9 cellular contexts compared by ENCODE assay signal in the genomic region with DNA sequence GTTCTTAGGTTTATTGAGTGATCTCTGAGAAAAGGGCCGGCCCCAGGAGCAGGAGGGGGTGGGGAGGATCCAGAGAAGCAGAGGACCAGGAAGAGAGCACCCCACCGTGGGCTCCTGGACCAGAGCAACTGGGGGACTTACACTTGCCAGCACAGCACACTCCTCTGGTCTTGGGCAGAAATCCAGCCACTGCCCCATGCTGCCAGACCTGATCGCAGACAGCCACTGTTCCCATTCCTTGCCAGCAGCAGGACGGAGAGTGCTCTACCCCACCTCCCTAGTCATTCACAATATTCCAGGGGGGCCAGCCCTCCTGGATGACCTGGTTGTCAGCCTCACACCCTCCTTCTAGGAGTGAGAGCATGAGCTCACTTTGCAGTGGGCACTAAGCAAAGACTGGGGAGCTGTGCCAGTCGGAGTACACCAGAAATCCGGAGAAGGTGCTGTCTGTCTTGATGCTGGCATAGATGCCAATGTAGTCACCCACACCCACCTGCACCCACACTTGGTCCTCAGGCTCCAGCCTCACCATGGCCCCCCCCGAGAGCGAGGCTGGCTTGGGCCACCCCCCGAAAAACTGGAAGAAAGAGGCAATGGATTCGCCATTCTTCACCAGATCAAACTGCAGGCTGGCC. TPM values are rescaled to one million over a fixed set of nuclear protein-coding genes. Genes with fewer than 3 reads are reported as not detected.
DNase-seq lines count a peak whose midpoint lies in the region; ATAC-seq, FAIRE-seq and TF ChIP-seq lines count a peak whose summit lies in the region.
"Had no signal": no experiment of that assay in that cellular context is flagged by ENCODE, and none has a peak within 500 bp of the region (broad histone marks: within the 10 kb centered on the region; RNA-seq: fewer than 3 reads in every experiment).

No MANE protein-coding gene starts in this region.

- peak overlapping the region; percentile 34 to 69 (median 43); a peak in 7 of 8 replicates for H3K4me3 ChIP-seq in H1 (ENCODE audit: extremely low read depth in 1 of 4, insufficient read depth in 2 of 4, low read depth in 3 of 4, low read length in 4 of 4)
- peak overlapping the region; percentile 22 to 38 for H3K4me3 ChIP-seq in muscle layer of colon (ENCODE audit: low read depth in 1 of 2, low read length in 2 of 2)
- peak overlapping the region; percentile 53 for H3K4me3 ChIP-seq in urinary bladder (ENCODE audit: low read depth, low read length)

- H3K79me1 ChIP-seq in H1 (ENCODE audit: low read depth, low read length) = peaks cover 12% of the 10 kb centered on the region

- 0 out of 2 replicates have a peak overlapping the region, but pooled peaks have one; percentile 61 for H2BK20ac ChIP-seq in H1 (ENCODE audit: low read length)

- TF ChIP-seq POLR2A in H1 (IDR thresholded peaks at IDR 0.05; ENCODE audit: control extremely low read depth in 1 of 2, low read depth in 2 of 2, low read length in 2 of 2) = no peak

- no peak overlapping the region for H3K27ac Mint-ChIP-seq in activated naive CD8-positive, alpha-beta T cell treated with anti-CD3 and anti-CD28 coated beads, Interleukin-2, amount 10 ng/mL, durations not matched to agents 7 days and 5 days
- no peak overlapping the region for H3K27ac Mint-ChIP-seq in activated naive CD8-positive, alpha-beta T cell treated with anti-CD3 and anti-CD28 coated beads for 36 hours
- H3K27ac Mint-ChIP-seq: activated T-helper 1 cell treated with anti-CD3 and anti-CD28 coated beads, Interleukin-12 subunit alpha, Interleukin-12 subunit beta, Interleukin-2, Interleukin-4 antibody, amounts not matched to agents 30 ng/mL and 10 ng/mL and 1 ng/mL, durations not matched to agents 14 hours and 24 hours and 36 hours had no signal

- WGBS in H1 (ENCODE audit: extremely low coverage in 1 of 2, insufficient coverage in 1 of 2, insufficient read length in 1 of 2, insufficient replicate concordance in 2 of 2, low coverage in 1 of 2, low lambda C conversion rate in 2 of 2, missing lambda C conversion rate in 1 of 2), 2 experiments = 41% methylated on average over 9 of the region's 10 CpGs; no CpG with 5 or more reads in 1 of the 2 experiments
- WGBS in urinary bladder = 34% methylated on average over 10 of the region's 10 CpGs

- H3K36me3 ChIP-seq in H1 (ENCODE audit: control insufficient read depth in 2 of 4, insufficient read depth in 4 of 4, low read length in 3 of 4) (peaks cover 0 to 6% (median 2%) of the 10 kb centered on the region in 4 experiments; a peak in 1 of 8 replicates), muscle layer of colon (ENCODE audit: insufficient read depth, low read length) (peaks cover 8% of the 10 kb centered on the region), urinary bladder (ENCODE audit: insufficient read depth) (no peaks in the 10 kb centered on the region)

- H2AFZ ChIP-seq in H1 (ENCODE audit: low read length) = no peak overlapping the region

- H3K9me3 ChIP-seq in H1 (ENCODE audit: insufficient read depth in 2 of 2, low read depth in 1 of 2, low read length in 1 of 2) (no peaks in the 10 kb centered on the region), muscle layer of colon (ENCODE audit: low read length) (no peaks in the 10 kb centered on the region)

- peak overlapping the region; percentile 94; the same call in 1 of the 2 replicates for H2AK5ac ChIP-seq in H1 (ENCODE audit: low read depth, low read length)

- no peak overlapping the region for H2BK120ac ChIP-seq in H1 (replicated peaks; ENCODE audit: low read depth, low read length)

- no peak overlapping the region for H3K9ac ChIP-seq in H1 (replicated peaks in 1 of 4; ENCODE audit: extremely low read depth in 1 of 4, low read depth in 3 of 4, low read length in 3 of 4)
- no peak overlapping the region for H3K9ac ChIP-seq in muscle layer of colon (ENCODE audit: low read length)

- no peak for TF ChIP-seq EP300 in H1 (IDR thresholded peaks at IDR 0.05; ENCODE audit: borderline replicate concordance in 1 of 2, low read depth in 2 of 2, low read length in 2 of 2)

- DNase-seq in activated naive CD8-positive, alpha-beta T cell treated with anti-CD3 and anti-CD28 coated beads, Interleukin-2, amount 10 ng/mL, durations not matched to agents 7 days and 5 days = no peak
- no peak for DNase-seq in activated naive CD8-positive, alpha-beta T cell treated with anti-CD3 and anti-CD28 coated beads for 36 hours
- DNase-seq in H1 (ENCODE audit: low read depth in 1 of 2, low spot score in 2 of 2) = peak in 1 of 2 experiments; percentile 59
- DNase-seq in NCI-H1417 treated with DMSO at 0.1 percent for 48 hours (lab: John Stamatoyannopoulos, UW) = no peak
- DNase-seq in NCI-H1417 (lab: John Stamatoyannopoulos, UW) = no peak
- no peak for DNase-seq in NCI-H1694 (lab: John Stamatoyannopoulos, UW)

- peaks cover 12 to 42% (median 33%) of the 10 kb centered on the region in 4 experiments for H3K27me3 ChIP-seq in H1 (replicated peaks in 1 of 4; ENCODE audit: control insufficient read depth in 3 of 4, extremely low read depth in 1 of 4, insufficient read depth in 3 of 4, low read length in 3 of 4)
- peaks cover 0 to 11% of the 10 kb centered on the region in 2 donors for H3K27me3 ChIP-seq in muscle layer of colon (ENCODE audit: control insufficient read depth in 1 of 2, insufficient read depth in 2 of 2, low read length in 2 of 2)

- peak overlapping the region; percentile 45 for H3K4me3 Mint-ChIP-seq in activated naive CD8-positive, alpha-beta T cell treated with anti-CD3 and anti-CD28 coated beads, Interleukin-2, amount 10 ng/mL, durations not matched to agents 7 days and 5 days
- H3K4me3 Mint-ChIP-seq in activated naive CD8-positive, alpha-beta T cell treated with anti-CD3 and anti-CD28 coated beads for 36 hours = no peak overlapping the region

- peaks cover 5 to 26% of the 10 kb centered on the region in 2 experiments; a peak in 3 of 4 replicates for H3K79me2 ChIP-seq in H1 (ENCODE audit: control insufficient read depth in 1 of 2, insufficient read depth in 2 of 2, low read length in 2 of 2)

- peak overlapping the region; percentile 61; the same call in 1 of the 2 replicates for H2BK15ac ChIP-seq in H1 (ENCODE audit: low read length)

- peaks cover 9% of the 10 kb centered on the region for H3K36me3 Mint-ChIP-seq in activated naive CD8-positive, alpha-beta T cell treated with anti-CD3 and anti-CD28 coated beads, Interleukin-2, amount 10 ng/mL, durations not matched to agents 7 days and 5 days
- peaks cover 12% of the 10 kb centered on the region for H3K36me3 Mint-ChIP-seq in activated naive CD8-positive, alpha-beta T cell treated with anti-CD3 and anti-CD28 coated beads for 36 hours

- ATAC-seq in activated naive CD8-positive, alpha-beta T cell treated with anti-CD3 and anti-CD28 coated beads, Interleukin-2, amount 10 ng/mL, durations not matched to agents 7 days and 5 days (ENCODE audit: low read depth) = no peak

- peaks cover 20% of the 10 kb centered on the region; the same call in 1 of the 2 replicates for H3K23me2 ChIP-seq in H1 (ENCODE audit: low read depth, low read length)

- CTCF ChIA-PET in H1 (lab: Charles Lee; ENCODE audit: partially characterized antibody) = interaction anchor here (0.5 to 20.0 kb wide), 24 partner anchors 11 to 356 kb away, joined by 3 to 463 read pairs (median 6); partner anchors contain the start of genes MCAM, NLRX1 and USP2

- H3K18ac ChIP-seq in H1 (ENCODE audit: extremely low read depth, low read length) = peak overlapping the region; percentile 83

- peak overlapping the region; percentile 56 to 76 for H3K4me2 ChIP-seq in H1 (ENCODE audit: insufficient read depth in 1 of 2, low read depth in 2 of 2, low read length in 2 of 2)

- peak overlapping the region; percentile 46 for H4K91ac ChIP-seq in H1 (replicated peaks; ENCODE audit: insufficient read length, low read length)

- peaks cover 3 to 16% of the 10 kb centered on the region in 2 experiments for H4K20me1 ChIP-seq in H1 (replicated peaks in 1 of 2; ENCODE audit: control insufficient read depth in 1 of 2, insufficient read depth in 2 of 2, low read length in 2 of 2)

- TF ChIP-seq RAD21 in H1 (IDR thresholded peaks at IDR 0.05 in 1 of 2, conservative IDR thresholded peaks at IDR 0.05 in 1 of 2; ENCODE audit: low read depth in 2 of 2, low read length in 2 of 2) = no peak

- no peak overlapping the region for H3K56ac ChIP-seq in H1 (replicated peaks; ENCODE audit: insufficient read length, low read depth, low read length)

- no peak for TF ChIP-seq CTCF in H1 (IDR thresholded peaks at IDR 0.05; ENCODE audit: control extremely low read depth in 1 of 3, insufficient read depth in 1 of 3, low read depth in 1 of 3, low read length in 3 of 3)

- H3K4ac ChIP-seq in H1 (replicated peaks; ENCODE audit: insufficient read length, low read depth, low read length) = peak overlapping the region; percentile 73

- H3K14ac ChIP-seq in H1 (ENCODE audit: insufficient read length) = no peak overlapping the region

- H4K5ac ChIP-seq in H1 (ENCODE audit: insufficient read length, low read depth, low read length) = no peak overlapping the region

- H2BK12ac ChIP-seq in H1 (ENCODE audit: low read depth, low read length) = peak overlapping the region; percentile 75; the same call in 1 of the 2 replicates

- H3K23ac ChIP-seq in H1 (ENCODE audit: insufficient read length) = no peak overlapping the region

- no peak for FAIRE-seq in H1 (lab: Jason Lieb, UNC)

- no peak overlapping the region for H4K8ac ChIP-seq in H1 (ENCODE audit: extremely low read depth, insufficient read depth, low read length)

- no peak overlapping the region for H2BK5ac ChIP-seq in H1 (ENCODE audit: low read depth, low read length)

- POLR2A ChIA-PET in activated naive CD8-positive, alpha-beta T cell treated with anti-CD3 and anti-CD28 coated beads, Interleukin-2, amount 10 ng/mL, durations not matched to agents 7 days and 5 days (lab: Charles Lee) = interaction anchor here (0.5 to 1.9 kb wide), 6 partner anchors 11 to 244 kb away, joined by 3 to 8 read pairs (median 4); a partner anchor contains a TSS
- POLR2A ChIA-PET in H1 (lab: Charles Lee; ENCODE audit: partially characterized antibody) = interaction anchor here (0.5 to 3.4 kb wide), 9 partner anchors 12 to 244 kb away, joined by 3 to 19 read pairs (median 3); partner anchors contain the start of gene DPAGT1

- H3K27me3 Mint-ChIP-seq in activated naive CD8-positive, alpha-beta T cell treated with anti-CD3 and anti-CD28 coated beads, Interleukin-2, amount 10 ng/mL, durations not matched to agents 7 days and 5 days = peaks cover 31% of the 10 kb centered on the region
- peaks cover 37% of the 10 kb centered on the region for H3K27me3 Mint-ChIP-seq in activated naive CD8-positive, alpha-beta T cell treated with anti-CD3 and anti-CD28 coated beads for 36 hours

- H3K4me1 ChIP-seq in H1 (replicated peaks in 1 of 4; ENCODE audit: control insufficient read depth in 3 of 4, insufficient read depth in 4 of 4, low read length in 3 of 4) (peaks cover 5 to 38% (median 28%) of the 10 kb centered on the region in 4 experiments), muscle layer of colon (ENCODE audit: insufficient read depth, low read length) (peaks cover 41% of the 10 kb centered on the region), urinary bladder (ENCODE audit: insufficient read depth) (peaks cover 4% of the 10 kb centered on the region)

- H3K4me1 Mint-ChIP-seq in activated naive CD8-positive, alpha-beta T cell treated with anti-CD3 and anti-CD28 coated beads, Interleukin-2, amount 10 ng/mL, durations not matched to agents 7 days and 5 days = peaks cover 21% of the 10 kb centered on the region
- peaks cover 28% of the 10 kb centered on the region for H3K4me1 Mint-ChIP-seq in activated naive CD8-positive, alpha-beta T cell treated with anti-CD3 and anti-CD28 coated beads for 36 hours

- H3K9me3 Mint-ChIP-seq in activated naive CD8-positive, alpha-beta T cell treated with anti-CD3 and anti-CD28 coated beads, Interleukin-2, amount 10 ng/mL, durations not matched to agents 7 days and 5 days = no peaks in the 10 kb centered on the region
- H3K9me3 Mint-ChIP-seq in activated naive CD8-positive, alpha-beta T cell treated with anti-CD3 and anti-CD28 coated beads for 36 hours = no peaks in the 10 kb centered on the region
- H3K9me3 Mint-ChIP-seq: activated T-helper 1 cell treated with anti-CD3 and anti-CD28 coated beads, Interleukin-12 subunit alpha, Interleukin-12 subunit beta, Interleukin-2, Interleukin-4 antibody, amounts not matched to agents 30 ng/mL and 10 ng/mL and 1 ng/mL, durations not matched to agents 14 hours and 24 hours and 36 hours had no signal

- H3K27ac ChIP-seq in H1 (ENCODE audit: low read depth, low read length) (no peak overlapping the region), muscle layer of colon (ENCODE audit: low read depth, low read length) (peak overlapping the region; percentile 16), urinary bladder (ENCODE audit: low read depth) (no peak overlapping the region)

RNA-seq across cellular contexts. Expression of gene C1QTNF5, which starts 1.6 kb away (rescaled TPM):
- total RNA-seq in activated naive CD8-positive, alpha-beta T cell treated with anti-CD3 and anti-CD28 coated beads, Interleukin-2, amount 10 ng/mL, durations not matched to agents 7 days and 5 days = not detected
- total RNA-seq in activated naive CD8-positive, alpha-beta T cell treated with anti-CD3 and anti-CD28 coated beads for 36 hours = not detected
- total RNA-seq in H1 (2021; fragmentation: NEBNext Ultra II Directional; extraction: Animal tissue kit (Norgen Biotek cat#: 25700)) = 1.5 and 2.2 TPM in 2 replicates
- polyA plus RNA-seq in H1 (2011; rRNA removed) = 2.7 and 3.4 TPM in 2 replicates
- polyA plus RNA-seq in H1 (2011; cell fraction: cytosol; rRNA removed) = 3.0 TPM
- 3.0 TPM for polyA plus RNA-seq in H1 (2011; cell fraction: nucleus; rRNA removed)
- 1.1 to 2.5 TPM (median 1.7 TPM) in 4 replicates for polyA plus RNA-seq in H1 (2012, experiment 1 of 2)
- polyA plus RNA-seq in H1 (2012, experiment 2 of 2) = 2.3 TPM
- polyA plus RNA-seq in H1 (2013, experiment 1 of 2) = 1.3 TPM
- 1.5 TPM for polyA plus RNA-seq in H1 (2013, experiment 2 of 2)
- polyA minus RNA-seq in H1 (2011; rRNA and poly(A)+ RNA removed) = 0.73 and 0.76 TPM in 2 replicates
- polyA minus RNA-seq in H1 (2011; cell fraction: cytosol; rRNA and poly(A)+ RNA removed) = 1.5 TPM
- polyA minus RNA-seq in H1 (2011; cell fraction: nucleus; rRNA and poly(A)+ RNA removed) = 2.2 TPM
- 17.4 TPM for total RNA-seq in urinary bladder
- polyA plus RNA-seq in urinary bladder = 46.7 TPM
- total RNA-seq: activated T-helper 1 cell treated with anti-CD3 and anti-CD28 coated beads, Interleukin-12 subunit alpha, Interleukin-12 subunit beta, Interleukin-2, Interleukin-4 antibody, amounts not matched to agents 30 ng/mL and 10 ng/mL and 1 ng/mL, durations not matched to agents 14 hours and 24 hours and 36 hours had no signal

RNA-seq across cellular contexts. Expression of gene RNF26, which starts 4.7 kb away (rescaled TPM):
- 10 to 100 TPM; 32.2 to 32.9 TPM for total RNA-seq in activated naive CD8-positive, alpha-beta T cell treated with anti-CD3 and anti-CD28 coated beads, Interleukin-2, amount 10 ng/mL, durations not matched to agents 7 days and 5 days
- total RNA-seq in activated naive CD8-positive, alpha-beta T cell treated with anti-CD3 and anti-CD28 coated beads for 36 hours = 10 to 100 TPM; 31.8 to 33.0 TPM
- 82.7 and 86.6 TPM in 2 replicates for total RNA-seq in H1 (2021; fragmentation: NEBNext Ultra II Directional; extraction: Animal tissue kit (Norgen Biotek cat#: 25700))
- polyA plus RNA-seq in H1 (2011; rRNA removed) (84.0 and 126 TPM in 2 replicates), urinary bladder (33.3 TPM)
- 70.2 TPM for polyA plus RNA-seq in H1 (2011; cell fraction: cytosol; rRNA removed)
- 78.5 TPM for polyA plus RNA-seq in H1 (2011; cell fraction: nucleus; rRNA removed)
- 62.6 to 82.3 TPM (median 76.8 TPM) in 4 replicates for polyA plus RNA-seq in H1 (2012, experiment 1 of 2)
- 108 TPM for polyA plus RNA-seq in H1 (2012, experiment 2 of 2)
- polyA plus RNA-seq in H1 (2013, experiment 1 of 2) = 78.7 TPM
- 85.7 TPM for polyA plus RNA-seq in H1 (2013, experiment 2 of 2)
- polyA minus RNA-seq in H1 (2011; rRNA and poly(A)+ RNA removed) = 91.8 and 114 TPM in 2 replicates
- 73.1 TPM for polyA minus RNA-seq in H1 (2011; cell fraction: cytosol; rRNA and poly(A)+ RNA removed)
- polyA minus RNA-seq in H1 (2011; cell fraction: nucleus; rRNA and poly(A)+ RNA removed) = 59.0 TPM
- 4.7 TPM for total RNA-seq in urinary bladder

RNA-seq across cellular contexts. Expression of gene MFRP, which starts 7.4 kb away (rescaled TPM):
- total RNA-seq in activated naive CD8-positive, alpha-beta T cell treated with anti-CD3 and anti-CD28 coated beads, Interleukin-2, amount 10 ng/mL, durations not matched to agents 7 days and 5 days = not detected
- total RNA-seq in activated naive CD8-positive, alpha-beta T cell treated with anti-CD3 and anti-CD28 coated beads for 36 hours = not detected
- not detected in 2 replicates for total RNA-seq in H1 (2021; fragmentation: NEBNext Ultra II Directional; extraction: Animal tissue kit (Norgen Biotek cat#: 25700))
- polyA plus RNA-seq in H1 (2011; rRNA removed) (0.02 TPM in 2 replicates), urinary bladder (0.03 TPM)
- polyA plus RNA-seq in H1 (2011; cell fraction: cytosol; rRNA removed) = not detected
- 0.09 TPM for polyA plus RNA-seq in H1 (2011; cell fraction: nucleus; rRNA removed)
- not detected in 4 replicates for polyA plus RNA-seq in H1 (2012, experiment 1 of 2)
- not detected for polyA plus RNA-seq in H1 (2012, experiment 2 of 2)
- 0.02 TPM for polyA plus RNA-seq in H1 (2013, experiment 1 of 2)
- 0.02 TPM for polyA plus RNA-seq in H1 (2013, experiment 2 of 2)
- polyA minus RNA-seq in H1 (2011; rRNA and poly(A)+ RNA removed) = not detected in 2 replicates
- not detected for polyA minus RNA-seq in H1 (2011; cell fraction: cytosol; rRNA and poly(A)+ RNA removed)
- polyA minus RNA-seq in H1 (2011; cell fraction: nucleus; rRNA and poly(A)+ RNA removed) = not detected
- total RNA-seq in urinary bladder = not detected
- total RNA-seq: activated T-helper 1 cell treated with anti-CD3 and anti-CD28 coated beads, Interleukin-12 subunit alpha, Interleukin-12 subunit beta, Interleukin-2, Interleukin-4 antibody, amounts not matched to agents 30 ng/mL and 10 ng/mL and 1 ng/mL, durations not matched to agents 14 hours and 24 hours and 36 hours had no signal

RNA-seq across cellular contexts. Expression of gene MCAM, which starts 22.1 kb away (rescaled TPM):
- total RNA-seq in activated naive CD8-positive, alpha-beta T cell treated with anti-CD3 and anti-CD28 coated beads, Interleukin-2, amount 10 ng/mL, durations not matched to agents 7 days and 5 days = 1 to 10 TPM; 2.4 to 2.9 TPM
- total RNA-seq in activated naive CD8-positive, alpha-beta T cell treated with anti-CD3 and anti-CD28 coated beads for 36 hours = 1 to 10 TPM; 8.9 to 9.9 TPM
- total RNA-seq in H1 (2021; fragmentation: NEBNext Ultra II Directional; extraction: Animal tissue kit (Norgen Biotek cat#: 25700)) = 19.6 and 22.4 TPM in 2 replicates
- polyA plus RNA-seq in H1 (2011; rRNA removed) (32.2 and 63.2 TPM in 2 replicates), urinary bladder (451 TPM)
- 60.7 TPM for polyA plus RNA-seq in H1 (2011; cell fraction: cytosol; rRNA removed)
- polyA plus RNA-seq in H1 (2011; cell fraction: nucleus; rRNA removed) = 25.3 TPM
- 12.0 to 16.4 TPM (median 13.7 TPM) in 4 replicates for polyA plus RNA-seq in H1 (2012, experiment 1 of 2)
- 12.7 TPM for polyA plus RNA-seq in H1 (2012, experiment 2 of 2)
- polyA plus RNA-seq in H1 (2013, experiment 1 of 2) = 28.6 TPM
- polyA plus RNA-seq in H1 (2013, experiment 2 of 2) = 28.6 TPM
- polyA minus RNA-seq in H1 (2011; rRNA and poly(A)+ RNA removed) = 11.1 and 12.2 TPM in 2 replicates
- 11.2 TPM for polyA minus RNA-seq in H1 (2011; cell fraction: cytosol; rRNA and poly(A)+ RNA removed)
- 19.3 TPM for polyA minus RNA-seq in H1 (2011; cell fraction: nucleus; rRNA and poly(A)+ RNA removed)
- 154 TPM for total RNA-seq in urinary bladder

RNA-seq across cellular contexts. Expression of gene USP2, which starts 42.4 kb away (rescaled TPM):
- under 1 TPM; 0.62 to 0.83 TPM for total RNA-seq in activated naive CD8-positive, alpha-beta T cell treated with anti-CD3 and anti-CD28 coated beads, Interleukin-2, amount 10 ng/mL, durations not matched to agents 7 days and 5 days
- 1 to 10 TPM in 1 of 2 experiments, under 1 TPM in 1; 0.82 to 1.4 TPM for total RNA-seq in activated naive CD8-positive, alpha-beta T cell treated with anti-CD3 and anti-CD28 coated beads for 36 hours
- 6.9 and 8.5 TPM in 2 replicates for total RNA-seq in H1 (2021; fragmentation: NEBNext Ultra II Directional; extraction: Animal tissue kit (Norgen Biotek cat#: 25700))
- polyA plus RNA-seq in H1 (2011; rRNA removed) (2.2 and 3.9 TPM in 2 replicates), urinary bladder (4.8 TPM)
- 2.1 TPM for polyA plus RNA-seq in H1 (2011; cell fraction: cytosol; rRNA removed)
- 3.5 TPM for polyA plus RNA-seq in H1 (2011; cell fraction: nucleus; rRNA removed)
- 5.3 to 6.6 TPM (median 5.9 TPM) in 4 replicates for polyA plus RNA-seq in H1 (2012, experiment 1 of 2)
- polyA plus RNA-seq in H1 (2012, experiment 2 of 2) = 5.0 TPM
- polyA plus RNA-seq in H1 (2013, experiment 1 of 2) = 4.6 TPM
- polyA plus RNA-seq in H1 (2013, experiment 2 of 2) = 4.3 TPM
- 7.0 and 7.9 TPM in 2 replicates for polyA minus RNA-seq in H1 (2011; rRNA and poly(A)+ RNA removed)
- polyA minus RNA-seq in H1 (2011; cell fraction: cytosol; rRNA and poly(A)+ RNA removed) = 4.6 TPM
- 7.3 TPM for polyA minus RNA-seq in H1 (2011; cell fraction: nucleus; rRNA and poly(A)+ RNA removed)
- total RNA-seq in urinary bladder = 1.1 TPM
